18 cellular contexts compared by ENCODE assay signal in the genomic region with DNA sequence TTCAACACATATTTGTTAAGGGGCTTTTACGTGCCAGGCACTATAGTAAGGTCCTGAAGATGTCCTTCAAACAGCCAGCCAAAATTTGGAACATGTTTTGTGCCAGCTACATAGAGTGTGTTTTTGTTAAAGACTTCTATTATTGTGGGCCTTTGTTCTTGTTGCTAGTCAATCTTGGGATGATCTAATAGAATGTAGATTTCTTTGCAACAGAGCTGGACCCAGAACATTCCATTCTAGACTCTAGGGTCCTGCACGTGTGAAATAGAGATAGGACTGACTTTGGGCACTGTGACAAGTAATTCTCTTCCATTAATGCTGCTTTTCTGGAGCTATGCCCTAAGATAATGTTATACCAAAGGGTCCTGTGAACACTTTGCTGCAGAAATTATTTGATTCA. TPM values are rescaled to one million over a fixed set of nuclear protein-coding genes. Genes with fewer than 3 reads are reported as not detected.
DNase-seq lines count a peak whose midpoint lies in the region; ATAC-seq, FAIRE-seq and TF ChIP-seq lines count a peak whose summit lies in the region.
"Had no signal": no experiment of that assay in that cellular context is flagged by ENCODE, and none has a peak within 500 bp of the region (broad histone marks: within the 10 kb centered on the region; RNA-seq: fewer than 3 reads in every experiment).

No MANE protein-coding gene starts in this region.

- H3K9me3 ChIP-seq in Loucy (ENCODE audit: insufficient read depth, low read depth, low read length) (no peaks in the 10 kb centered on the region), K562 (replicated peaks; ENCODE audit: control insufficient read depth, insufficient read depth, low read depth, low read length) (no peaks in the 10 kb centered on the region), hepatocyte (ENCODE audit: low read depth) (no peaks in the 10 kb centered on the region), smooth muscle cell (replicated peaks; ENCODE audit: low read depth) (no peaks in the 10 kb centered on the region), upper lobe of right lung (no peaks in the 10 kb centered on the region)
- H3K9me3 ChIP-seq: Peyer's patch had no signal

- H2AFZ ChIP-seq in Loucy (ENCODE audit: low read length) (0 out of 2 replicates have a peak overlapping the region, but pooled peaks have one; percentile 40), K562 (ENCODE audit: low read depth, low read length) (peak overlapping the region; percentile 92), hepatocyte (no peak overlapping the region), smooth muscle cell (ENCODE audit: low read depth) (peak overlapping the region; percentile 36)

- no peak for TF ChIP-seq RAD21 in K562 (CRISPR knock-in tag; conservative IDR thresholded peaks at IDR 0.05 in 1 of 2, IDR thresholded peaks at IDR 0.05 in 1 of 2)

- no peaks in the 10 kb centered on the region for H4K20me1 ChIP-seq in Loucy (ENCODE audit: insufficient read depth, low read length, poor library complexity, severe bottlenecking)
- H4K20me1 ChIP-seq in K562 (replicated peaks; ENCODE audit: control insufficient read depth, insufficient read depth, low read length) = no peaks in the 10 kb centered on the region
- no peaks in the 10 kb centered on the region for H4K20me1 ChIP-seq in hepatocyte (ENCODE audit: insufficient read depth, poor library complexity, severe bottlenecking)
- H4K20me1 ChIP-seq in smooth muscle cell (ENCODE audit: low read depth) = no peaks in the 10 kb centered on the region

- H3K27ac ChIP-seq in K562 (ENCODE audit: extremely low read depth, low read depth, low read length) = peak overlapping the region; percentile 66; the same call in 1 of the 3 replicates
- H3K27ac ChIP-seq in hepatocyte = peak overlapping the region; percentile 22
- H3K27ac ChIP-seq in smooth muscle cell (ENCODE audit: low read depth) = no peak overlapping the region
- no peak overlapping the region for H3K27ac ChIP-seq in upper lobe of right lung
- H3K27ac ChIP-seq: Peyer's patch had no signal

- H3K4me2 ChIP-seq in Loucy (ENCODE audit: low read depth, low read length, poor library complexity, severe bottlenecking) = no peak overlapping the region
- no peak overlapping the region for H3K4me2 ChIP-seq in K562 (ENCODE audit: insufficient read depth, low read length)
- no peak overlapping the region for H3K4me2 ChIP-seq in hepatocyte
- no peak overlapping the region for H3K4me2 ChIP-seq in smooth muscle cell

- H3K9ac ChIP-seq in Loucy (ENCODE audit: low read depth, low read length, poor library complexity, severe bottlenecking) = no peak overlapping the region
- H3K9ac ChIP-seq in K562 (ENCODE audit: insufficient read depth in 1 of 2, low read depth in 2 of 2, low read length in 2 of 2) = peak overlapping the region in 1 of 2 experiments; percentile 43; a peak in 2 of 4 replicates
- no peak overlapping the region for H3K9ac ChIP-seq in smooth muscle cell (ENCODE audit: low read depth)

- WGBS in K562 (ENCODE audit: insufficient coverage, low coverage, missing lambda C conversion rate) = 28% methylated on average over 2 of the region's 2 CpGs
- 78% methylated on average over 2 of the region's 2 CpGs for WGBS in hepatocyte (ENCODE audit: low lambda C conversion rate, missing lambda C conversion rate)
- 79% methylated on average over 2 of the region's 2 CpGs for WGBS in smooth muscle cell (ENCODE audit: low lambda C conversion rate)

- intact Hi-C loops in K562 (cut with micrococcal nuclease) (no loop called here), upper lobe of right lung (cut with DNase I) (no loop called here)

- no peaks in the 10 kb centered on the region for H3K9me2 ChIP-seq in Loucy (replicated peaks; ENCODE audit: low read depth, low read length)
- no peaks in the 10 kb centered on the region for H3K9me2 ChIP-seq in hepatocyte (replicated peaks; ENCODE audit: insufficient read depth)

- H3F3A ChIP-seq in Loucy (ENCODE audit: low read depth) (peaks cover 8% of the 10 kb centered on the region; the same call in 1 of the 2 replicates), smooth muscle cell (ENCODE audit: low read depth) (peaks cover 13% of the 10 kb centered on the region)

- no peak for TF ChIP-seq POLR2A in K562 (conservative IDR thresholded peaks at IDR 0.05)

- POLR2A ChIA-PET in K562 (lab: Yijun Ruan, JAX) = interaction anchor here (0.9 to 2.2 kb wide), 3 partner anchors 13 to 93 kb away, joined by 4 to 9 read pairs (median 5); partner anchors contain the start of genes IPO7 and ZNF143

- H3K79me2 ChIP-seq in Loucy (ENCODE audit: insufficient read depth, low read length) (no peaks in the 10 kb centered on the region), K562 (ENCODE audit: control insufficient read depth, insufficient read depth, low read length) (no peaks in the 10 kb centered on the region), hepatocyte (no peaks in the 10 kb centered on the region), smooth muscle cell (ENCODE audit: low read depth) (no peaks in the 10 kb centered on the region)

- in situ Hi-C loops in K562 (cut with MboI) = no loop called here

- no peaks in the 10 kb centered on the region for H3K9me1 ChIP-seq in K562 (ENCODE audit: control insufficient read depth, insufficient read depth, low read length)

- H3K4me1 ChIP-seq in Loucy (ENCODE audit: insufficient read depth, low read length, poor library complexity, severe bottlenecking) = peaks cover 5% of the 10 kb centered on the region
- H3K4me1 ChIP-seq in K562 (replicated peaks in 1 of 2; ENCODE audit: control insufficient read depth in 2 of 2, insufficient read depth in 2 of 2, low read length in 2 of 2) = peaks cover 21 to 26% of the 10 kb centered on the region in 2 experiments
- H3K4me1 ChIP-seq in hepatocyte (ENCODE audit: insufficient read depth) = peaks cover 12% of the 10 kb centered on the region
- peaks cover 3% of the 10 kb centered on the region for H3K4me1 ChIP-seq in smooth muscle cell (ENCODE audit: low read depth)
- peaks cover 4% of the 10 kb centered on the region for H3K4me1 ChIP-seq in upper lobe of right lung
- H3K4me1 ChIP-seq: Peyer's patch had no signal

- H3K4me3 ChIP-seq in Loucy (ENCODE audit: low read length, poor library complexity, severe bottlenecking) (no peak overlapping the region), K562 (no peak overlapping the region), hepatocyte (no peak overlapping the region), smooth muscle cell (no peak overlapping the region), upper lobe of right lung (no peak overlapping the region)
- H3K4me3 ChIP-seq: Peyer's patch had no signal

- no peak for TF ChIP-seq EP300 in K562 (IDR thresholded peaks at IDR 0.05; ENCODE audit: low read length)

- no peak for TF ChIP-seq CTCF in Loucy (conservative IDR thresholded peaks at IDR 0.05; ENCODE audit: low read length)
- TF ChIP-seq CTCF in K562 (IDR thresholded peaks at IDR 0.05 in 2 of 3, conservative IDR thresholded peaks at IDR 0.05 in 1 of 3; ENCODE audit: insufficient read depth in 2 of 3, low read depth in 1 of 3, low read length in 3 of 3) = no peak
- TF ChIP-seq CTCF in hepatocyte (IDR thresholded peaks at IDR 0.05; ENCODE audit: poor library complexity) = no peak
- no peak for TF ChIP-seq CTCF in smooth muscle cell (IDR thresholded peaks at IDR 0.05; ENCODE audit: borderline replicate concordance, insufficient read depth, poor library complexity, severe bottlenecking)
- TF ChIP-seq CTCF in upper lobe of right lung (IDR thresholded peaks at IDR 0.05) = no peak

- CTCF ChIA-PET in K562 (lab: Yijun Ruan, JAX; ENCODE audit: low intra/inter-chr PET ratio) = no interaction called here

- ATAC-seq in K562 (no peak), upper lobe of right lung (no peak), HG03159 (IDR thresholded peaks at IDR 0.05; ENCODE audit: unreplicated experiment) (no peak), GM18858 (IDR thresholded peaks at IDR 0.05; ENCODE audit: unreplicated experiment) (no peak)

- no peak for FAIRE-seq in K562 (lab: Jason Lieb, UNC)
- FAIRE-seq: H1 had no signal

- H3K36me3 ChIP-seq in Loucy (ENCODE audit: insufficient read depth, low read length) (no peaks in the 10 kb centered on the region), K562 (ENCODE audit: control insufficient read depth, insufficient read depth, low read length) (no peaks in the 10 kb centered on the region), hepatocyte (replicated peaks; ENCODE audit: insufficient read depth, low read depth) (no peaks in the 10 kb centered on the region), smooth muscle cell (ENCODE audit: low read depth) (no peaks in the 10 kb centered on the region), upper lobe of right lung (no peaks in the 10 kb centered on the region)
- H3K36me3 ChIP-seq: Peyer's patch had no signal

- no TSS peak for BruUV-seq in K562 (replicated peaks; lab: Mats Ljungman, UMichigan)

- no peaks in the 10 kb centered on the region for H3K27me3 ChIP-seq in Loucy (ENCODE audit: insufficient read depth, low read length, poor library complexity, severe bottlenecking)
- no peaks in the 10 kb centered on the region for H3K27me3 ChIP-seq in K562 (ENCODE audit: control insufficient read depth in 2 of 2, insufficient read depth in 2 of 2, low read length in 2 of 2)
- H3K27me3 ChIP-seq in hepatocyte = no peaks in the 10 kb centered on the region
- H3K27me3 ChIP-seq in smooth muscle cell (ENCODE audit: low read depth) = no peaks in the 10 kb centered on the region
- H3K27me3 ChIP-seq in upper lobe of right lung = no peaks in the 10 kb centered on the region
- H3K27me3 ChIP-seq: Peyer's patch had no signal

- DNase-seq in K562 (ENCODE audit: extremely low read depth in 1 of 4, low spot score in 3 of 4) (no peak), hepatocyte (ENCODE audit: low spot score) (no peak), smooth muscle cell (lab: John Stamatoyannopoulos, UW; ENCODE audit: unreplicated experiment) (no peak), SIG-M5 (lab: John Stamatoyannopoulos, UW) (no peak), upper lobe of right lung (no peak)
- DNase-seq: CD4-positive, alpha-beta memory T cell; DMS79; HFFc6; Karpas-422; MM.1S; NCI-H1092 treated with DMSO at 0.1 percent for 48 hours; NCI-H510A treated with DMSO at 0.1 percent for 48 hours; Peyer's patch; Right ventricle myocardium superior had no signal

RNA-seq across cellular contexts. Expression of gene IPO7, which starts 16.9 kb away (rescaled TPM):
- total RNA-seq in K562 (2011; cell fraction: chromatin; rRNA removed; ENCODE audit: low replicate concordance) = 180 and 323 TPM in 2 replicates
- 70.2 and 84.5 TPM in 2 replicates for total RNA-seq in K562 (2011; cell fraction: nucleolus; rRNA removed)
- 129 and 135 TPM in 2 replicates for total RNA-seq in K562 (2011; cell fraction: nucleoplasm; rRNA removed)
- total RNA-seq in K562 (2014; rRNA removed) (48.2 and 50.7 TPM in 2 replicates), K562 (2014; rRNA removed; fragmentation: Illumina TruSeq; extraction: Trizol) (138 and 149 TPM in 2 replicates), K562 (2015; rRNA removed; fragmentation: Illumina TruSeq; extraction: Trizol) (101 and 110 TPM in 2 replicates), K562 (2021) (136 and 139 TPM in 2 replicates), hepatocyte (92.7 and 115 TPM in 2 replicates), smooth muscle cell (118 and 156 TPM in 2 replicates), upper lobe of right lung (120 TPM)
- polyA plus RNA-seq in K562 (2011; rRNA removed) (96.0 and 124 TPM in 2 replicates), K562 (2014; fragmentation: Illumina TruSeq; extraction: Trizol) (112 and 129 TPM in 2 replicates), K562 (2014; fragmentation: Nextera tagmentation; extraction: Ambion mirVana) (10 to 100 TPM; 23.6 to 28.7 TPM), K562 (2014; rRNA removed) (69.1 and 73.4 TPM in 2 replicates), hepatocyte (5.3 and 6.4 TPM in 2 replicates), smooth muscle cell (4.7 and 6.3 TPM in 2 replicates)
- 25.5 and 49.4 TPM in 2 replicates for polyA plus RNA-seq in K562 (2011; cell fraction: cytosol; rRNA removed)
- polyA plus RNA-seq in K562 (2011; cell fraction: nucleus; rRNA removed) = 38.0 and 39.8 TPM in 2 replicates
- polyA plus RNA-seq in K562 (2012) = 69.9 and 74.5 TPM in 2 replicates
- polyA minus RNA-seq in K562 (2011; rRNA and poly(A)+ RNA removed) = 224 and 240 TPM in 2 replicates
- 144 and 148 TPM in 2 replicates for polyA minus RNA-seq in K562 (2011; cell fraction: cytosol; rRNA and poly(A)+ RNA removed)
- 52.9 and 81.3 TPM in 2 replicates for polyA minus RNA-seq in K562 (2011; cell fraction: nucleus; rRNA and poly(A)+ RNA removed)

RNA-seq across cellular contexts. Expression of gene TMEM41B, which starts 53.2 kb away (rescaled TPM):
- total RNA-seq in K562 (2011; cell fraction: chromatin; rRNA removed; ENCODE audit: low replicate concordance) = 126 and 247 TPM in 2 replicates
- 91.1 and 96.4 TPM in 2 replicates for total RNA-seq in K562 (2011; cell fraction: nucleolus; rRNA removed)
- 150 and 203 TPM in 2 replicates for total RNA-seq in K562 (2011; cell fraction: nucleoplasm; rRNA removed)
- total RNA-seq in K562 (2014; rRNA removed) (58.5 and 65.8 TPM in 2 replicates), K562 (2014; rRNA removed; fragmentation: Illumina TruSeq; extraction: Trizol) (51.5 and 58.8 TPM in 2 replicates), K562 (2015; rRNA removed; fragmentation: Illumina TruSeq; extraction: Trizol) (34.5 and 37.0 TPM in 2 replicates), K562 (2021) (44.3 and 48.7 TPM in 2 replicates), hepatocyte (74.4 and 90.6 TPM in 2 replicates), smooth muscle cell (57.3 and 95.4 TPM in 2 replicates), upper lobe of right lung (71.6 TPM)
- polyA plus RNA-seq in K562 (2011; rRNA removed) (79.6 and 89.6 TPM in 2 replicates), K562 (2014; fragmentation: Illumina TruSeq; extraction: Trizol) (28.1 and 28.8 TPM in 2 replicates), K562 (2014; fragmentation: Nextera tagmentation; extraction: Ambion mirVana) (10 to 100 TPM; 17.1 to 24.7 TPM), K562 (2014; rRNA removed) (58.7 and 75.6 TPM in 2 replicates), hepatocyte (34.1 and 39.6 TPM in 2 replicates), smooth muscle cell (33.6 and 34.8 TPM in 2 replicates)
- polyA plus RNA-seq in K562 (2011; cell fraction: cytosol; rRNA removed) = 25.0 and 45.7 TPM in 2 replicates
- 60.6 and 87.8 TPM in 2 replicates for polyA plus RNA-seq in K562 (2011; cell fraction: nucleus; rRNA removed)
- 28.0 and 30.7 TPM in 2 replicates for polyA plus RNA-seq in K562 (2012)
- 48.1 and 48.6 TPM in 2 replicates for polyA minus RNA-seq in K562 (2011; rRNA and poly(A)+ RNA removed)
- 23.0 and 24.4 TPM in 2 replicates for polyA minus RNA-seq in K562 (2011; cell fraction: cytosol; rRNA and poly(A)+ RNA removed)
- 34.3 and 57.6 TPM in 2 replicates for polyA minus RNA-seq in K562 (2011; cell fraction: nucleus; rRNA and poly(A)+ RNA removed)

Comparison
In these comparisons a context has a peak if more than half of its experiments do, and no peak if none do; other contexts are left out.
1. H3K27ac ChIP-seq: peak in K562 (single experiment) and hepatocyte (single experiment); none in smooth muscle cell (single experiment) and upper lobe of right lung (single experiment).